ENCODE assay signal across 31 cellular contexts in the genomic region with DNA sequence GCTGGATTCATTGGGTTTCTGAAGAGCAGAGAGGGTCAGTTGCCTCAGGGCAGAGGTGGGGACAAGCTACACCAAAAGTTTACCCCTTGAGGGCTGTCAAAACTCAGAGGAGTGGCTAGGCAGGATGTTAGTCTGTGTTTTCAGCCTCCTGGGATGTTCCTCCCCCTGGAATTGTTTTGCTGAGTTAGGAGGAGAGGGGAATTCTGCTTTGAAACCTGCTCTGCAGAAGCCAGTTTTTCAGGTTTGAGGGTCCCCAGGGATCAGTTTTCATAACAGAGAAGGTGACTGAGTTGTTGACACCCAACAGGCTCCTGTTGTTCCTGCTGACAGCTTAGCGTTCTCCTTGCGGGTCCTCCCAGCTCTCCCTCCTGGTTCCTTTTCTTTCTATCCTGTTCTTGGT.
"Had no signal": no experiment of that assay in that cellular context is flagged by ENCODE, and none has a peak within 500 bp of the region (broad histone marks: within the 10 kb centered on the region; RNA-seq: fewer than 3 reads in every experiment).

No MANE protein-coding gene starts in this region.

- H3K4me3 Mint-ChIP-seq: activated CD4-positive, alpha-beta memory T cell treated with anti-CD3 and anti-CD28 coated beads, Interleukin-2, amount 10 ng/mL, durations not matched to agents 7 days and 5 days; activated CD8-positive, alpha-beta memory T cell treated with anti-CD3 and anti-CD28 coated beads, Interleukin-2, amount 10 ng/mL, durations not matched to agents 7 days and 5 days; activated naive CD4-positive, alpha-beta T cell treated with anti-CD3 and anti-CD28 coated beads, Interleukin-2, amount 10 ng/mL, durations not matched to agents 7 days and 5 days; activated naive CD8-positive, alpha-beta T cell; activated naive CD8-positive, alpha-beta T cell treated with anti-CD3 and anti-CD28 coated beads, Interleukin-2, amount 50 U/mL, for 24 hours; brain; T-cell had no signal

- ATAC-seq: activated CD4-positive, CD25-positive, alpha-beta regulatory T cell treated with anti-CD3 and anti-CD28 coated beads, Interleukin-2, amount 50 U/mL, for 24 hours; activated CD8-positive, alpha-beta memory T cell treated with anti-CD3 and anti-CD28 coated beads, Interleukin-2, amount 10 ng/mL, durations not matched to agents 7 days and 5 days; activated naive CD8-positive, alpha-beta T cell treated with anti-CD3 and anti-CD28 coated beads, Interleukin-2, amount 50 U/mL, for 24 hours; PC-3; SK-N-SH treated with all-trans-retinoic acid at 6 μM for 48 hours; T-cell had no signal

- H3K4me1 Mint-ChIP-seq: activated CD4-positive, alpha-beta memory T cell treated with anti-CD3 and anti-CD28 coated beads, Interleukin-2, amount 10 ng/mL, durations not matched to agents 7 days and 5 days; activated CD8-positive, alpha-beta memory T cell treated with anti-CD3 and anti-CD28 coated beads, Interleukin-2, amount 10 ng/mL, durations not matched to agents 7 days and 5 days; activated naive CD4-positive, alpha-beta T cell treated with anti-CD3 and anti-CD28 coated beads, Interleukin-2, amount 10 ng/mL, durations not matched to agents 7 days and 5 days; activated naive CD8-positive, alpha-beta T cell treated with anti-CD3 and anti-CD28 coated beads, Interleukin-2, amount 50 U/mL, for 24 hours; T-cell had no signal

- H3K27ac Mint-ChIP-seq: activated CD4-positive, alpha-beta memory T cell treated with anti-CD3 and anti-CD28 coated beads, Interleukin-2, amount 10 ng/mL, durations not matched to agents 7 days and 5 days; activated CD8-positive, alpha-beta memory T cell treated with anti-CD3 and anti-CD28 coated beads, Interleukin-2, amount 10 ng/mL, durations not matched to agents 7 days and 5 days; activated naive CD4-positive, alpha-beta T cell treated with anti-CD3 and anti-CD28 coated beads, Interleukin-2, amount 10 ng/mL, durations not matched to agents 7 days and 5 days; activated naive CD8-positive, alpha-beta T cell; activated naive CD8-positive, alpha-beta T cell treated with anti-CD3 and anti-CD28 coated beads, Interleukin-2, amount 50 U/mL, for 24 hours; brain; T-cell had no signal

- H3K36me3 Mint-ChIP-seq: activated CD8-positive, alpha-beta memory T cell treated with anti-CD3 and anti-CD28 coated beads, Interleukin-2, amount 10 ng/mL, durations not matched to agents 7 days and 5 days; activated naive CD4-positive, alpha-beta T cell treated with anti-CD3 and anti-CD28 coated beads, Interleukin-2, amount 10 ng/mL, durations not matched to agents 7 days and 5 days; brain; T-cell had no signal

- DNase-seq: activated CD4-positive, alpha-beta memory T cell treated with anti-CD3 and anti-CD28 coated beads, Interleukin-2, amount 10 ng/mL, durations not matched to agents 7 days and 5 days; activated CD4-positive, alpha-beta T cell treated with anti-CD3 and anti-CD28 coated beads for 4 hours; activated CD8-positive, alpha-beta memory T cell treated with anti-CD3 and anti-CD28 coated beads for 24 hours; activated CD8-positive, alpha-beta memory T cell treated with anti-CD3 and anti-CD28 coated beads, Interleukin-2, amount 10 ng/mL, durations not matched to agents 7 days and 5 days; activated CD8-positive, alpha-beta memory T cell treated with anti-CD3 and anti-CD28 coated beads, Interleukin-2, amount 50 U/mL, for 48 hours; activated effector memory CD4-positive, alpha-beta T cell treated with Interleukin-2 at 50 U/mL for 16 hours; activated naive CD4-positive, alpha-beta T cell treated with anti-CD3 and anti-CD28 coated beads, Interleukin-2, amount 10 ng/mL, durations not matched to agents 7 days and 5 days; activated naive CD8-positive, alpha-beta T cell treated with anti-CD3 and anti-CD28 coated beads, Interleukin-2, amount 50 U/mL, for 24 hours; activated T-cell treated with anti-CD3 and anti-CD28 coated beads, Interleukin-2, amount 50 U/mL, for 48 hours; anterior cingulate cortex; caudate nucleus; cerebellar nuclear complex; Karpas-422; KBM-7; NCI-H1105; NCI-H1417 treated with DMSO at 0.1 percent for 48 hours; NCI-H1930; NCI-H446; NCI-H510A treated with DMSO at 0.1 percent for 48 hours; NCI-H526 treated with DMSO at 0.1 percent for 48 hours; PC-3; Peyer's patch; RPMI8226; SHP77 treated with DMSO at 0.1 percent for 48 hours; T-cell; T-helper 2 cell; T-helper 9 cell had no signal
